In genomic region chr17:35046740-35047283, GRCh38 we compare ENCODE assay signal across 8 cellular contexts. TPM values are rescaled to one million over a fixed set of nuclear protein-coding genes. Genes with fewer than 3 reads are reported as not detected.
A peak's percentile ranks its signal among the peaks of the same experiment; 100 is the strongest.
DNase-seq lines count a peak whose midpoint lies in the region; ATAC-seq and TF ChIP-seq lines count a peak whose summit lies in the region.

No MANE protein-coding gene starts in this region.

- peaks cover 63% of the 10 kb centered on the region for H3K4me1 Mint-ChIP-seq in central memory CD8-positive, alpha-beta T cell

- peak overlapping the region; percentile 74 for H3K4me3 Mint-ChIP-seq in central memory CD8-positive, alpha-beta T cell

- DNase-seq in DMS 273 treated with DMSO at 0.1 percent for 48 hours (lab: John Stamatoyannopoulos, UW) (peak; percentile 80), T-helper 22 cell (ENCODE audit: low read depth) (peak; percentile 47), skeletal muscle cell (ENCODE audit: low read depth) (peak; percentile 56), GDM1 (lab: John Stamatoyannopoulos, UW) (no peak), SIG-M5 treated with dmso at 0.1 percent for 504 hours (lab: John Stamatoyannopoulos, UW; ENCODE audit: unreplicated experiment) (no peak)
- peak; percentile 17 to 55 for DNase-seq in central memory CD8-positive, alpha-beta T cell (ENCODE audit: low spot score in 2 of 2)

- no peaks in the 10 kb centered on the region for H3K9me3 ChIP-seq in gastroesophageal sphincter

- no peak for TF ChIP-seq CTCF in gastroesophageal sphincter (IDR thresholded peaks at IDR 0.05)

- no peaks in the 10 kb centered on the region for H3K27me3 ChIP-seq in gastroesophageal sphincter

- peaks cover 13% of the 10 kb centered on the region for H3K36me3 Mint-ChIP-seq in central memory CD8-positive, alpha-beta T cell (ENCODE audit: insufficient read depth)

- no peaks in the 10 kb centered on the region for H3K9me3 Mint-ChIP-seq in central memory CD8-positive, alpha-beta T cell

- peak overlapping the region; percentile 21 for H3K4me3 ChIP-seq in skeletal muscle cell (ENCODE audit: low read depth, low read length)
- H3K4me3 ChIP-seq in gastroesophageal sphincter = no peak overlapping the region

- no peak overlapping the region for H3K27ac ChIP-seq in gastroesophageal sphincter

- H3K36me3 ChIP-seq in gastroesophageal sphincter = no peaks in the 10 kb centered on the region

- 51 to 57% methylated on average over 5 of the region's 5 CpGs for WGBS in gastroesophageal sphincter (ENCODE audit: low coverage in 1 of 2), 2 donors

- ATAC-seq in HG02870 (IDR thresholded peaks at IDR 0.05; ENCODE audit: unreplicated experiment) (peak; percentile 68), gastroesophageal sphincter (no peak)
- peak; percentile 75 for ATAC-seq in central memory CD8-positive, alpha-beta T cell (replicated peaks; ENCODE audit: extremely low read depth, poor library complexity, severe bottlenecking)

- no peaks in the 10 kb centered on the region for H3K27me3 Mint-ChIP-seq in central memory CD8-positive, alpha-beta T cell

- peak overlapping the region; percentile 96 for H3K27ac Mint-ChIP-seq in central memory CD8-positive, alpha-beta T cell (ENCODE audit: low read depth)

- no peak for TF ChIP-seq POLR2A in gastroesophageal sphincter (IDR thresholded peaks at IDR 0.05)

- H3K4me1 ChIP-seq in gastroesophageal sphincter = peaks cover 0 to 15% (median 0%) of the 10 kb centered on the region in 3 donors

- no peak for TF ChIP-seq EP300 in gastroesophageal sphincter (IDR thresholded peaks at IDR 0.05)

RNA-seq across cellular contexts. Expression of gene RFFL, which starts 16.7 kb away (rescaled TPM):
- total RNA-seq in gastroesophageal sphincter = 10 to 100 TPM; 16.7 to 43.8 (median 30.8) TPM

Comparison
In these comparisons a context has a peak if more than half of its experiments do, and no peak if none do; other contexts are left out.
1. DNase-seq: peak in DMS 273 treated with DMSO at 0.1 percent for 48 hours (single experiment), T-helper 22 cell (single experiment), central memory CD8-positive, alpha-beta T cell (2 of 2) and skeletal muscle cell (single experiment); none in GDM1 (single experiment) and SIG-M5 treated with dmso at 0.1 percent for 504 hours (single experiment).